Comparison of ENCODE assay signal across 16 cellular contexts in genomic region chr5:143653766-143654282, GRCh38.
"Had no signal": no experiment of that assay in that cellular context is flagged by ENCODE, and none has a peak within 500 bp of the region (broad histone marks: within the 10 kb centered on the region; RNA-seq: fewer than 3 reads in every experiment).

No MANE protein-coding gene starts in this region.

- H2AFZ ChIP-seq: parathyroid adenoma had no signal

- H3K4me3 ChIP-seq: adrenal gland, left lung, thyroid gland had no signal

- H3K9me3 ChIP-seq: adrenal gland, left lung, thyroid gland had no signal

- H3K27ac ChIP-seq: adrenal gland, left lung, parathyroid adenoma, thyroid gland had no signal

- H3K4me1 Mint-ChIP-seq: activated CD4-positive, alpha-beta T cell treated with anti-CD3 and anti-CD28 coated beads, Interleukin-2, amount 10 ng/mL, durations not matched to agents 7 days and 5 days; naive B cell had no signal

- H3K36me3 ChIP-seq: adrenal gland, left lung, thyroid gland had no signal

- H3K4me1 ChIP-seq: adrenal gland, parathyroid adenoma had no signal

- ATAC-seq: left lung had no signal

- H3K79me2 ChIP-seq: parathyroid adenoma had no signal

- H3K27ac Mint-ChIP-seq: activated CD4-positive, alpha-beta T cell treated with anti-CD3 and anti-CD28 coated beads, Interleukin-2, amount 10 ng/mL, durations not matched to agents 7 days and 5 days; activated CD8-positive, alpha-beta memory T cell treated with anti-CD3 and anti-CD28 coated beads, Interleukin-2, amount 10 ng/mL, durations not matched to agents 7 days and 5 days; activated naive CD4-positive, alpha-beta T cell treated with anti-CD3 and anti-CD28 coated beads for 36 hours; naive B cell had no signal

- H3K9me3 Mint-ChIP-seq: activated CD4-positive, alpha-beta T cell treated with anti-CD3 and anti-CD28 coated beads, Interleukin-2, amount 10 ng/mL, durations not matched to agents 7 days and 5 days; activated naive CD4-positive, alpha-beta T cell treated with anti-CD3 and anti-CD28 coated beads for 36 hours; naive B cell had no signal

- H3K36me3 Mint-ChIP-seq: naive B cell had no signal

- H3K4me3 Mint-ChIP-seq: activated CD4-positive, alpha-beta T cell treated with anti-CD3 and anti-CD28 coated beads, Interleukin-2, amount 10 ng/mL, durations not matched to agents 7 days and 5 days; activated CD8-positive, alpha-beta memory T cell treated with anti-CD3 and anti-CD28 coated beads, Interleukin-2, amount 10 ng/mL, durations not matched to agents 7 days and 5 days; activated naive CD4-positive, alpha-beta T cell treated with anti-CD3 and anti-CD28 coated beads for 36 hours; activated T-helper 1 cell treated with anti-CD3 and anti-CD28 coated beads, Interleukin-12 subunit alpha, Interleukin-12 subunit beta, Interleukin-2, Interleukin-4 antibody, amounts not matched to agents 30 ng/mL and 10 ng/mL and 1 ng/mL, durations not matched to agents 14 hours and 24 hours and 36 hours; naive B cell had no signal

- DNase-seq: activated CD4-positive, alpha-beta T cell treated with anti-CD3 and anti-CD28 coated beads, Interleukin-2, amount 10 ng/mL, durations not matched to agents 7 days and 5 days; activated CD4-positive, CD25-positive, alpha-beta regulatory T cell; activated CD8-positive, alpha-beta memory T cell treated with anti-CD3 and anti-CD28 coated beads, Interleukin-2, amount 10 ng/mL, durations not matched to agents 7 days and 5 days; activated naive CD4-positive, alpha-beta T cell treated with anti-CD3 and anti-CD28 coated beads for 36 hours; adrenal gland; central memory CD4-positive, alpha-beta T cell; cortex of kidney; effector CD8-positive, alpha-beta T cell; islet precursor cell; left lung; naive B cell; stimulated activated CD4-positive, alpha-beta T cell treated with anti-CD3 and anti-CD28 coated beads, Interleukin-12 subunit alpha, Interleukin-12 subunit beta, amount 100 ng/mL, for 4 hours; stimulated activated CD4-positive, alpha-beta T cell treated with anti-CD3 and anti-CD28 coated beads, Interleukin-2, amount 100 ng/mL, for 24 hours; thyroid gland had no signal

- H3K27me3 ChIP-seq: adrenal gland, left lung, thyroid gland had no signal
